Comparison of ENCODE assay signal across 13 cellular contexts in the genomic region with DNA sequence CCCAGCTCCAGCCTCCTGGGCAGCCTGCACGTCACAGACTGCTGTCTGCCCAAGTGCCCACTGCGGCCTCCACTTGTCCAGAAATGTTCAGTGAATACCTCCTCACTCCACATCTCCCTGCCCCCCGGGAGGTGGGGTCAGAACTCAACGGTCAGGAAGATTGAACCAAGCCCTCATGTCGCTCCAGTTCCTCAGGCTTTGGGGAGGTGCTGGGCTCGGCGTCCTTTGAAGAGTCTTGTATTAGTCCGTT.
DNase-seq lines count a peak whose midpoint lies in the region; ATAC-seq and TF ChIP-seq lines count a peak whose summit lies in the region.
"Had no signal": no experiment of that assay in that cellular context is flagged by ENCODE, and none has a peak within 500 bp of the region (broad histone marks: within the 10 kb centered on the region; RNA-seq: fewer than 3 reads in every experiment).

No MANE protein-coding gene starts in this region.

- H3K9me3 ChIP-seq in osteoblast (ENCODE audit: low read depth, low read length), result no peaks in the 10 kb centered on the region
- H3K9me3 ChIP-seq: HAP-1 had no signal

- peaks cover 31% of the 10 kb centered on the region for H3K4me1 Mint-ChIP-seq in mesothelial cell of epicardium

- H3K79me2 ChIP-seq in osteoblast (ENCODE audit: insufficient read depth, low read length), result no peaks in the 10 kb centered on the region

- no peaks in the 10 kb centered on the region for H3K36me3 ChIP-seq in osteoblast (ENCODE audit: insufficient read depth, low read length)
- H3K36me3 ChIP-seq: HAP-1 had no signal

- H3K9me3 Mint-ChIP-seq in mesothelial cell of epicardium, result peaks cover 17% of the 10 kb centered on the region

- no peaks in the 10 kb centered on the region for H4K20me1 ChIP-seq in osteoblast (ENCODE audit: insufficient read depth, low read length)

- H3K27me3 Mint-ChIP-seq in mesothelial cell of epicardium (ENCODE audit: low read depth), result peaks cover 15% of the 10 kb centered on the region

- peaks cover 9% of the 10 kb centered on the region for H3K4me1 ChIP-seq in osteoblast (ENCODE audit: insufficient read depth, low read length)
- H3K4me1 ChIP-seq: HAP-1 had no signal

- no peaks in the 10 kb centered on the region for H3K36me3 Mint-ChIP-seq in mesothelial cell of epicardium

- H3K4me3 ChIP-seq in osteoblast (ENCODE audit: insufficient read depth, low read length), result no peak overlapping the region
- H3K4me3 ChIP-seq: HAP-1 had no signal

- H3K27me3 ChIP-seq in osteoblast (ENCODE audit: insufficient read depth, low read length), result no peaks in the 10 kb centered on the region

- TF ChIP-seq CTCF in mesothelial cell of epicardium (IDR thresholded peaks at IDR 0.05; ENCODE audit: unreplicated experiment), result no peak
- TF ChIP-seq CTCF in osteoblast (IDR thresholded peaks at IDR 0.05; ENCODE audit: extremely low read depth, low read depth, low read length), result no peak

- no peak overlapping the region for H3K4me2 ChIP-seq in osteoblast (ENCODE audit: insufficient read depth, low read length)

- DNase-seq in activated effector memory CD4-positive, alpha-beta T cell treated with anti-CD3 and anti-CD28 coated beads, Interleukin-2, amount 50 U/mL, for 16 hours, result peak; percentile 38
- no peak for DNase-seq in activated effector memory CD4-positive, alpha-beta T cell treated with Interleukin-2 at 50 U/mL for 16 hours
- no peak for DNase-seq in mesothelial cell of epicardium (ENCODE audit: low spot score in 2 of 2, unreplicated experiment in 2 of 2)
- DNase-seq in osteoblast (ENCODE audit: insufficient read length, low spot score, missing footprints), result peak; percentile 51
- no peak for DNase-seq in globus pallidus (ENCODE audit: low spot score)
- no peak for DNase-seq in HuH-7.5 (ENCODE audit: low spot score)
- DNase-seq: DMS53, GF-D8, HFFc6 had no signal

- H3K27ac Mint-ChIP-seq in mesothelial cell of epicardium, result peak overlapping the region; percentile 17
- H3K27ac Mint-ChIP-seq: HFFc6 had no signal

- no peak overlapping the region for H2AFZ ChIP-seq in osteoblast (ENCODE audit: low read length)

- ATAC-seq in GM19452 (IDR thresholded peaks at IDR 0.05; ENCODE audit: unreplicated experiment), result no peak

- no peak overlapping the region for H3K4me3 Mint-ChIP-seq in mesothelial cell of epicardium
- H3K4me3 Mint-ChIP-seq: HFFc6 had no signal

- no peak overlapping the region for H3K27ac ChIP-seq in osteoblast (ENCODE audit: low read depth, low read length)
- H3K27ac ChIP-seq: 22Rv1, HL-60 had no signal

Comparison
In these comparisons a context has a peak if more than half of its experiments do, and no peak if none do; other contexts are left out.
1. DNase-seq: peak in activated effector memory CD4-positive, alpha-beta T cell treated with anti-CD3 and anti-CD28 coated beads, Interleukin-2, amount 50 U/mL, for 16 hours (single experiment) and osteoblast (single experiment); none in activated effector memory CD4-positive, alpha-beta T cell treated with Interleukin-2 at 50 U/mL for 16 hours (single experiment), mesothelial cell of epicardium (0 of 2), globus pallidus (single experiment) and HuH-7.5 (single experiment).